16 cellular contexts compared by ENCODE assay signal in the genomic region with DNA sequence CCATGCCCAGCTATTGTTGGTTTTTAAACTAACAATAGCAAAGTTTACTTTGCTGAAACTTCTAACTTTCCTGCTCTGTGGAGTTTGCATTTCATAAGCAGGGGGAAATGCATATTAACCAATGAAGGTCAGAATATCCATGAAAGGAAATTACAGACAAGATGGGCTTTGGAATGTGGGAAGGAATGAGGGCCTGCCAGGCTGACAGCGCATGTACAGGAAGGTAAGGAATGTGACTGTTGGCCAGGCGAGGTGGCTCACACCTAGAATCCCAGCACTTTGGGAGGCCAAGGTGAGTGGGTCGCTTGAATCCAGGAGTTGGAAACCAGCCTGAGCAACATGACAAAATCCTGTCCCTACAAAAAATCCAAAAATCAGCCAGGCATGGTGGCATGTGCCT. TPM values are rescaled to one million over a fixed set of nuclear protein-coding genes. Genes with fewer than 3 reads are reported as not detected.
A peak's percentile ranks its signal among the peaks of the same experiment; 100 is the strongest.
DNase-seq lines count a peak whose midpoint lies in the region; ATAC-seq, FAIRE-seq and TF ChIP-seq lines count a peak whose summit lies in the region.
"Had no signal": no experiment of that assay in that cellular context is flagged by ENCODE, and none has a peak within 500 bp of the region (broad histone marks: within the 10 kb centered on the region; RNA-seq: fewer than 3 reads in every experiment).

No MANE protein-coding gene starts in this region.

- H3K4me1 Mint-ChIP-seq in CD4-positive, alpha-beta T cell (ENCODE audit: low read depth), result peaks cover 5% of the 10 kb centered on the region
- H3K4me1 Mint-ChIP-seq in Caco-2 (ENCODE audit: low read depth, unreplicated experiment) (peaks cover 5% of the 10 kb centered on the region), mesothelial cell of epicardium (peaks cover 12% of the 10 kb centered on the region)
- H3K4me1 Mint-ChIP-seq: B cell had no signal

- POLR2A ChIA-PET in CD4-positive, alpha-beta T cell (lab: Charles Lee), result no interaction called here
- POLR2A ChIA-PET in Caco-2 (lab: Charles Lee), result no interaction called here

- H3K9me3 ChIP-seq in CD4-positive, alpha-beta T cell (ENCODE audit: control insufficient read depth, low read length), result no peaks in the 10 kb centered on the region
- no peaks in the 10 kb centered on the region for H3K9me3 ChIP-seq in Caco-2
- H3K9me3 ChIP-seq: HAP-1, Peyer's patch had no signal

- BruUV-seq in Caco-2 (replicated peaks; lab: Mats Ljungman, UMichigan), result no TSS peak

- H3K27ac Mint-ChIP-seq in CD4-positive, alpha-beta T cell, result peak overlapping the region; percentile 13
- H3K27ac Mint-ChIP-seq in Caco-2 (ENCODE audit: unreplicated experiment) (peak overlapping the region; percentile 83), mesothelial cell of epicardium (peak overlapping the region; percentile 70)
- H3K27ac Mint-ChIP-seq: B cell had no signal

- no peak for TF ChIP-seq CTCF in CD4-positive, alpha-beta T cell (IDR thresholded peaks at IDR 0.05)
- no peak for TF ChIP-seq CTCF in Caco-2 (IDR thresholded peaks at IDR 0.05; ENCODE audit: insufficient read depth in 1 of 2, low read depth in 1 of 2, low read length in 1 of 2, severe bottlenecking in 1 of 2, unreplicated experiment in 1 of 2)
- no peak for TF ChIP-seq CTCF in coronary artery (IDR thresholded peaks at IDR 0.05)
- TF ChIP-seq CTCF in mesothelial cell of epicardium (IDR thresholded peaks at IDR 0.05; ENCODE audit: unreplicated experiment), result no peak

- DNase-seq in CD4-positive, alpha-beta T cell, result no peak
- DNase-seq in Caco-2 (peak; percentile 41 to 67), coronary artery (ENCODE audit: low spot score) (peak; percentile 33), mesothelial cell of epicardium (ENCODE audit: low spot score in 2 of 2, unreplicated experiment in 2 of 2) (no peak), RCC 7860 (ENCODE audit: low spot score) (no peak)
- DNase-seq in stimulated activated CD4-positive, alpha-beta T cell treated with anti-CD3 and anti-CD28 coated beads, Interleukin-4, amount 100 ng/mL, for 24 hours, result no peak
- DNase-seq: Kasumi-1, NCI-H1417, NCI-H1930, NCI-H2171 treated with DMSO at 0.1 percent for 48 hours, NCI-H510A treated with DMSO at 0.1 percent for 48 hours, SHP77 treated with DMSO at 0.1 percent for 48 hours had no signal

- no peak overlapping the region for H3K4me3 Mint-ChIP-seq in CD4-positive, alpha-beta T cell
- H3K4me3 Mint-ChIP-seq in Caco-2 (ENCODE audit: unreplicated experiment) (no peak overlapping the region), mesothelial cell of epicardium (no peak overlapping the region)
- H3K4me3 Mint-ChIP-seq: B cell had no signal

- ATAC-seq in CD4-positive, alpha-beta T cell (ENCODE audit: poor library complexity), result no peak
- no peak for ATAC-seq in HG03097 (IDR thresholded peaks at IDR 0.05; ENCODE audit: low FRiP score, unreplicated experiment)

- H3K36me3 Mint-ChIP-seq in CD4-positive, alpha-beta T cell (ENCODE audit: low read depth), result peaks cover 54% of the 10 kb centered on the region
- H3K36me3 Mint-ChIP-seq in Caco-2 (ENCODE audit: insufficient read depth, unreplicated experiment), result peaks cover 37% of the 10 kb centered on the region
- peaks cover 20% of the 10 kb centered on the region for H3K36me3 Mint-ChIP-seq in mesothelial cell of epicardium

- no peaks in the 10 kb centered on the region for H3K9me3 Mint-ChIP-seq in CD4-positive, alpha-beta T cell
- no peaks in the 10 kb centered on the region for H3K9me3 Mint-ChIP-seq in Caco-2 (ENCODE audit: unreplicated experiment)
- no peaks in the 10 kb centered on the region for H3K9me3 Mint-ChIP-seq in mesothelial cell of epicardium

- intact Hi-C loops in CD4-positive, alpha-beta T cell (cut with DNase I, micrococcal nuclease), result no loop called here
- intact Hi-C loops in Caco-2 (cut with micrococcal nuclease; ENCODE audit: unreplicated experiment), result no loop called here

- CTCF ChIA-PET in CD4-positive, alpha-beta T cell (lab: Charles Lee), result no interaction called here
- CTCF ChIA-PET in Caco-2 (lab: Charles Lee), result no interaction called here

- no peaks in the 10 kb centered on the region for H3K27me3 Mint-ChIP-seq in CD4-positive, alpha-beta T cell
- H3K27me3 Mint-ChIP-seq in Caco-2 (ENCODE audit: insufficient read depth, unreplicated experiment), result no peaks in the 10 kb centered on the region
- H3K27me3 Mint-ChIP-seq in mesothelial cell of epicardium (ENCODE audit: low read depth), result no peaks in the 10 kb centered on the region
- H3K27me3 Mint-ChIP-seq: B cell had no signal

- no peak overlapping the region for H3K27ac ChIP-seq in CD4-positive, alpha-beta T cell (ENCODE audit: low read depth, low read length)
- H3K27ac ChIP-seq in coronary artery, result no peak overlapping the region
- H3K27ac ChIP-seq: Peyer's patch had no signal

- FAIRE-seq in RCC 7860 (lab: Jason Lieb, UNC), result no peak

- H3K4me1 ChIP-seq in Caco-2, result peaks cover 6% of the 10 kb centered on the region; the same call in 1 of the 2 replicates
- H3K4me1 ChIP-seq: HAP-1, Peyer's patch had no signal

- no peaks in the 10 kb centered on the region for H3K27me3 ChIP-seq in CD4-positive, alpha-beta T cell (ENCODE audit: control insufficient read depth, insufficient read depth, low read length)
- H3K27me3 ChIP-seq in Caco-2 (replicated peaks; ENCODE audit: control insufficient read depth, insufficient read depth, low read length), result no peaks in the 10 kb centered on the region
- H3K27me3 ChIP-seq: Peyer's patch had no signal

- H3K4me3 ChIP-seq in Caco-2 (ENCODE audit: low read depth, low read length) (no peak overlapping the region), coronary artery (no peak overlapping the region)
- H3K4me3 ChIP-seq: HAP-1, Peyer's patch had no signal

- no peaks in the 10 kb centered on the region for H3K36me3 ChIP-seq in Caco-2 (ENCODE audit: control insufficient read depth, insufficient read depth, low read length)
- H3K36me3 ChIP-seq: HAP-1 had no signal

RNA-seq across cellular contexts. Expression of a gene that starts 49.6 kb away (rescaled TPM):
- 10 to 100 TPM; 59.7 to 63.0 TPM for total RNA-seq in CD4-positive, alpha-beta T cell
- total RNA-seq in Caco-2 (2022) (116 and 120 TPM in 2 replicates), mesothelial cell of epicardium (38.7 to 41.0 TPM (median 39.8 TPM) in 3 replicates)

Comparison
In these comparisons a context has a peak if more than half of its experiments do, and no peak if none do; other contexts are left out.
1. DNase-seq: peak in Caco-2 (2 of 2) and coronary artery (single experiment); none in CD4-positive, alpha-beta T cell (0 of 10), mesothelial cell of epicardium (0 of 2), RCC 7860 (single experiment) and stimulated activated CD4-positive, alpha-beta T cell treated with anti-CD3 and anti-CD28 coated beads, Interleukin-4, amount 100 ng/mL, for 24 hours (single experiment).
2. H3K27ac Mint-ChIP-seq: peak in every context shown above with its lines; median percentile 83 in Caco-2; 70 in mesothelial cell of epicardium; 13 in CD4-positive, alpha-beta T cell.